In genomic region chr3:129441215-129441614, GRCh38 we compare ENCODE assay signal across 2 cellular contexts.
A peak's percentile ranks its signal among the peaks of the same experiment; 100 is the strongest.
TF ChIP-seq lines count a peak whose summit lies in the region.

No MANE protein-coding gene starts in this region.

TF ChIP-seq in GM23338, 12 proteins besides CTCF, POLR2A, EP300 and RAD21:
- TF ChIP-seq ZNF114 (CRISPR knock-in tag; IDR thresholded peaks at IDR 0.05) (no peak), ETS1 (IDR thresholded peaks at IDR 0.05) (no peak), REST (IDR thresholded peaks at IDR 0.05; ENCODE audit: unreplicated experiment) (no peak), NANOG (IDR thresholded peaks at IDR 0.05; ENCODE audit: borderline replicate concordance) (no peak), EZH2phosphoT487 (IDR thresholded peaks at IDR 0.05; ENCODE audit: unreplicated experiment) (no peak), STAT1 (IDR thresholded peaks at IDR 0.05; ENCODE audit: unreplicated experiment) (no peak), JUNB (IDR thresholded peaks at IDR 0.05; ENCODE audit: unreplicated experiment) (no peak), ZNF462 (CRISPR knock-in tag; IDR thresholded peaks at IDR 0.05) (no peak), POLR2AphosphoS5 (IDR thresholded peaks at IDR 0.05; ENCODE audit: low read depth) (no peak), CREB1 (CRISPR knock-in tag; IDR thresholded peaks at IDR 0.05; ENCODE audit: low read depth) (no peak), EZH2 (IDR thresholded peaks at IDR 0.05; ENCODE audit: low read depth, unreplicated experiment) (no peak), ZNF331 (CRISPR knock-in tag; IDR thresholded peaks at IDR 0.05; ENCODE audit: low read depth) (no peak)

TF ChIP-seq in H1, 55 proteins besides CTCF, POLR2A, EP300 and RAD21:
- TF ChIP-seq CTBP2 (IDR thresholded peaks at IDR 0.05; ENCODE audit: borderline replicate concordance, insufficient read depth, insufficient read length, low read length): no peak
- TF ChIP-seq PHF8 (conservative IDR thresholded peaks at IDR 0.05; ENCODE audit: low read depth, low read length): no peak
- no peak for TF ChIP-seq SIN3A (conservative IDR thresholded peaks at IDR 0.05 in 1 of 2, IDR thresholded peaks at IDR 0.05 in 1 of 2; ENCODE audit: low read depth in 1 of 2, low read length in 2 of 2)
- no peak for TF ChIP-seq SP1 (IDR thresholded peaks at IDR 0.05; ENCODE audit: low read depth, low read length)
- 0 out of 2 replicates have a peak, but pooled peaks have one; percentile 29 for TF ChIP-seq KDM1A (IDR thresholded peaks at IDR 0.05; ENCODE audit: borderline replicate concordance, low read length)
- TF ChIP-seq TBP (IDR thresholded peaks at IDR 0.05; ENCODE audit: low read depth, low read length): no peak
- no peak for TF ChIP-seq KDM4A (IDR thresholded peaks at IDR 0.05; ENCODE audit: low read depth, low read length, severe bottlenecking)
TF ChIP-seq in H1: peak in this region for 1.
